8 cellular contexts compared by ENCODE assay signal in genomic region chr3:107938128-107938527, GRCh38.
DNase-seq lines count a peak whose midpoint lies in the region; ATAC-seq and TF ChIP-seq lines count a peak whose summit lies in the region.

No MANE protein-coding gene starts in this region.

- no peaks in the 10 kb centered on the region for H3K9me3 ChIP-seq in GM23248 (ENCODE audit: low read depth)

- H3K36me3 ChIP-seq in GM23248 (ENCODE audit: low read depth), result no peaks in the 10 kb centered on the region

- no peaks in the 10 kb centered on the region for H3F3A ChIP-seq in GM23248 (ENCODE audit: insufficient read depth)

- H3K9me2 ChIP-seq in GM23248 (ENCODE audit: insufficient read depth), result no peaks in the 10 kb centered on the region

- H4K20me1 ChIP-seq in GM23248 (ENCODE audit: insufficient read depth), result no peaks in the 10 kb centered on the region

- no peak overlapping the region for H3K4me2 ChIP-seq in GM23248 (ENCODE audit: unreplicated experiment)

- H3K4me3 ChIP-seq in GM23248 (no peak overlapping the region), fibroblast of the aortic adventitia (ENCODE audit: low read depth, low read length) (no peak overlapping the region)

- peaks cover 16% of the 10 kb centered on the region for H3K4me1 ChIP-seq in GM23248 (ENCODE audit: insufficient read depth)

- H3K27ac ChIP-seq in GM23248 (peak overlapping the region; percentile 32; the same call in 1 of the 2 replicates), RWPE1 (no peak overlapping the region)

- POLR2A ChIA-PET in RWPE1 (lab: Yijun Ruan, JAX; ENCODE audit: low non-redundant PET), result no interaction called here

- no peaks in the 10 kb centered on the region for H3K79me2 ChIP-seq in GM23248 (ENCODE audit: insufficient read depth)

- H3K27me3 ChIP-seq in GM23248 (replicated peaks; ENCODE audit: insufficient read depth), result no peaks in the 10 kb centered on the region

- no peak overlapping the region for H2AFZ ChIP-seq in GM23248

- in situ Hi-C loops in GM23248 (cut with MboI), result no loop called here

- no peak overlapping the region for H3K9ac ChIP-seq in GM23248

- CTCF ChIA-PET in RWPE1 (lab: Yijun Ruan, JAX), result interaction anchor here (0.6 to 0.7 kb wide), 3 partner anchors 27 to 540 kb away, joined by 3 to 4 read pairs (median 3); no protein-coding TSS in a partner anchor

- DNase-seq in AG20443 (ENCODE audit: low spot score) (peak; percentile 78), GM23248 (peak; percentile 89), RWPE1 (ENCODE audit: low spot score) (peak; percentile 22), fibroblast of the aortic adventitia (ENCODE audit: low read depth) (peak; percentile 70), retina (peak; percentile 23), T-helper 9 cell (no peak), amniotic stem cell (lab: John Stamatoyannopoulos, UW) (no peak)

- TF ChIP-seq CTCF in RWPE1 (conservative IDR thresholded peaks at IDR 0.05; ENCODE audit: low read depth), result no peak; the same call in 1 of the 2 replicates
- TF ChIP-seq CTCF in fibroblast of the aortic adventitia (IDR thresholded peaks at IDR 0.05; ENCODE audit: insufficient read depth, low read length), result peak; percentile 64

- ATAC-seq in GM18517 (IDR thresholded peaks at IDR 0.05; ENCODE audit: unreplicated experiment), result no peak

Comparison
In these comparisons a context has a peak if more than half of its experiments do, and no peak if none do; other contexts are left out.
1. DNase-seq: peak in AG20443 (single experiment), GM23248 (single experiment), RWPE1 (single experiment), fibroblast of the aortic adventitia (single experiment) and retina (single experiment); none in T-helper 9 cell (single experiment) and amniotic stem cell (single experiment).